8 cellular contexts compared by ENCODE assay signal in genomic region chr6:30646450-30647038, GRCh38. TPM values are rescaled to one million over a fixed set of nuclear protein-coding genes. Genes with fewer than 3 reads are reported as not detected.
DNase-seq lines count a peak whose midpoint lies in the region; ATAC-seq and TF ChIP-seq lines count a peak whose summit lies in the region.

No MANE protein-coding gene starts in this region.

- peaks cover 15% of the 10 kb centered on the region for H3K4me1 ChIP-seq in DOHH2 (ENCODE audit: control insufficient read depth, low read length)
- peaks cover 11 to 17% of the 10 kb centered on the region in 2 donors for H3K4me1 ChIP-seq in naive thymus-derived CD4-positive, alpha-beta T cell (ENCODE audit: control insufficient read depth in 2 of 2, insufficient read depth in 2 of 2, low read length in 2 of 2)

- H3K27ac Mint-ChIP-seq in naive thymus-derived CD4-positive, alpha-beta T cell, result peak overlapping the region; percentile 79 to 93 (median 91)

- CTCF ChIA-PET in naive thymus-derived CD4-positive, alpha-beta T cell (lab: Charles Lee), result no interaction called here

- H3K9me2 ChIP-seq in DOHH2 (replicated peaks; ENCODE audit: control insufficient read depth, low read length), result no peaks in the 10 kb centered on the region

- H3K27me3 ChIP-seq in DOHH2 (ENCODE audit: control insufficient read depth, low read length) (no peaks in the 10 kb centered on the region), HL-60 (ENCODE audit: insufficient read depth, poor library complexity, severe bottlenecking) (no peaks in the 10 kb centered on the region)
- no peaks in the 10 kb centered on the region for H3K27me3 ChIP-seq in naive thymus-derived CD4-positive, alpha-beta T cell (ENCODE audit: control insufficient read depth in 2 of 2, insufficient read depth in 2 of 2, low read length in 2 of 2)

- peaks cover 29% of the 10 kb centered on the region for H3K36me3 ChIP-seq in DOHH2 (ENCODE audit: control insufficient read depth, low read length)
- H3K36me3 ChIP-seq in naive thymus-derived CD4-positive, alpha-beta T cell (ENCODE audit: control insufficient read depth in 2 of 3, insufficient read depth in 3 of 3, low read length in 3 of 3), result peaks cover 0 to 25% (median 5%) of the 10 kb centered on the region in 3 experiments

- H3K4me3 Mint-ChIP-seq in naive thymus-derived CD4-positive, alpha-beta T cell, result peak overlapping the region; percentile 82 to 93 (median 88)

- TF ChIP-seq CTCF in DOHH2 (IDR thresholded peaks at IDR 0.05; ENCODE audit: low read depth, low read length, poor library complexity, severe bottlenecking), result no peak
- TF ChIP-seq CTCF in HL-60 (IDR thresholded peaks at IDR 0.05; ENCODE audit: insufficient read depth, low read length), result no peak

- ATAC-seq in naive thymus-derived CD4-positive, alpha-beta T cell, result no peak

- POLR2A ChIA-PET in naive thymus-derived CD4-positive, alpha-beta T cell (lab: Charles Lee), result interaction anchor here (0.6 to 3.8 kb wide), 8 partner anchors 9 to 103 kb away, joined by 3 to 22 read pairs (median 4); partner anchors contain the start of genes MRPS18B and PPP1R10

- no peak overlapping the region for H3K27ac ChIP-seq in DOHH2 (ENCODE audit: low read depth, low read length)
- H3K27ac ChIP-seq in HL-60 (replicated peaks), result peak overlapping the region; percentile 42
- H3K27ac ChIP-seq in epithelial cell of prostate, result peak overlapping the region; percentile 71
- peak overlapping the region; percentile 91 for H3K27ac ChIP-seq in naive thymus-derived CD4-positive, alpha-beta T cell (ENCODE audit: low read depth, low read length)
- peak overlapping the region; percentile 91 for H3K27ac ChIP-seq in temporal lobe (ENCODE audit: low read depth, low read length)

- H3K4me2 ChIP-seq in DOHH2 (ENCODE audit: low read length), result peak overlapping the region; percentile 70

- no peaks in the 10 kb centered on the region for H3F3A ChIP-seq in DOHH2 (ENCODE audit: control insufficient read depth, insufficient read depth)

- H3K4me3 ChIP-seq in DOHH2 (ENCODE audit: low read length), result peak overlapping the region; percentile 63
- peak overlapping the region; percentile 18 for H3K4me3 ChIP-seq in HL-60 (replicated peaks; ENCODE audit: insufficient read depth, low read length)
- H3K4me3 ChIP-seq in naive thymus-derived CD4-positive, alpha-beta T cell (ENCODE audit: low read length), result peak overlapping the region; percentile 8

- no peaks in the 10 kb centered on the region for H3K27me3 Mint-ChIP-seq in naive thymus-derived CD4-positive, alpha-beta T cell

- H4K20me1 ChIP-seq in DOHH2 (ENCODE audit: control insufficient read depth, insufficient read depth, low read depth, low read length), result no peaks in the 10 kb centered on the region

- intact Hi-C loops in naive thymus-derived CD4-positive, alpha-beta T cell (cut with micrococcal nuclease), result loop anchor here (1.0 to 5.0 kb wide), 9 partner anchors 20 to 511 kb away; partner anchors contain the start of genes ABCF1 (in 2 of the 2), ATAT1 (in 2 of the 2), DHX16 (in 2 of the 2) and MDC1 (in 2 of the 2)

- H3K79me2 ChIP-seq in DOHH2 (ENCODE audit: control insufficient read depth, low read length), result peaks cover 37% of the 10 kb centered on the region

- H3K4me1 Mint-ChIP-seq in naive thymus-derived CD4-positive, alpha-beta T cell, result peaks cover 24 to 39% (median 33%) of the 10 kb centered on the region in 7 donors

- peaks cover 0 to 8% (median 7%) of the 10 kb centered on the region in 5 donors for H3K36me3 Mint-ChIP-seq in naive thymus-derived CD4-positive, alpha-beta T cell

- H3K9me3 Mint-ChIP-seq in naive thymus-derived CD4-positive, alpha-beta T cell, result no peaks in the 10 kb centered on the region

- no peaks in the 10 kb centered on the region for H3K9me3 ChIP-seq in DOHH2 (ENCODE audit: control insufficient read depth, insufficient read depth, low read length)
- no peaks in the 10 kb centered on the region for H3K9me3 ChIP-seq in naive thymus-derived CD4-positive, alpha-beta T cell (ENCODE audit: control insufficient read depth in 2 of 3, low read length in 3 of 3)

- DNase-seq in HL-60 (ENCODE audit: low read depth in 1 of 2, low spot score in 1 of 2) (no peak), epithelial cell of prostate (ENCODE audit: low read depth, low spot score) (no peak), NCI-H2171 (lab: John Stamatoyannopoulos, UW) (no peak), dermis blood vessel endothelial cell (no peak)
- peak; percentile 92 for DNase-seq in activated CD4-positive, alpha-beta T cell treated with anti-CD3 and anti-CD28 coated beads, Interleukin-2, amount 50 U/mL, for 1 hour
- peak in 1 of 9 donors; percentile 93 for DNase-seq in naive thymus-derived CD4-positive, alpha-beta T cell

RNA-seq across cellular contexts. Expression of gene C6orf136, which starts 0.4 kb away (rescaled TPM):
- total RNA-seq in naive thymus-derived CD4-positive, alpha-beta T cell, result 10 to 100 TPM; 23.7 to 38.0 (median 32.1) TPM
- 10 to 100 TPM; 12.3 to 22.5 TPM for polyA plus RNA-seq in naive thymus-derived CD4-positive, alpha-beta T cell
- total RNA-seq in temporal lobe, result 11.6 TPM
- total RNA-seq in dermis blood vessel endothelial cell, result 3.5 and 9.9 TPM in 2 replicates

RNA-seq across cellular contexts. Expression of gene ATAT1, which starts 19.9 kb away (rescaled TPM):
- total RNA-seq in naive thymus-derived CD4-positive, alpha-beta T cell, result 10 to 100 TPM in 2 of 5 experiments, 1 to 10 TPM in 3; 7.0 to 12.0 (median 9.5) TPM
- 1 to 10 TPM; 1.3 to 1.9 TPM for polyA plus RNA-seq in naive thymus-derived CD4-positive, alpha-beta T cell
- total RNA-seq in temporal lobe (60.2 TPM), dermis blood vessel endothelial cell (3.4 and 3.7 TPM in 2 replicates)

RNA-seq across cellular contexts. Expression of gene DHX16, which starts 26.3 kb away (rescaled TPM):
- 10 to 100 TPM; 25.9 to 51.5 (median 46.7) TPM for total RNA-seq in naive thymus-derived CD4-positive, alpha-beta T cell
- 10 to 100 TPM; 14.9 to 38.3 TPM for polyA plus RNA-seq in naive thymus-derived CD4-positive, alpha-beta T cell
- total RNA-seq in temporal lobe, result 18.7 TPM
- 39.3 and 52.6 TPM in 2 replicates for total RNA-seq in dermis blood vessel endothelial cell

RNA-seq across cellular contexts. Expression of gene MRPS18B, which starts 28.9 kb away (rescaled TPM):
- total RNA-seq in naive thymus-derived CD4-positive, alpha-beta T cell, result 10 to 100 TPM; 20.4 to 51.2 (median 47.7) TPM
- polyA plus RNA-seq in naive thymus-derived CD4-positive, alpha-beta T cell, result 100 to 1,000 TPM; 145 to 169 TPM
- 23.6 TPM for total RNA-seq in temporal lobe
- total RNA-seq in dermis blood vessel endothelial cell, result 37.9 and 41.0 TPM in 2 replicates

RNA-seq across cellular contexts. Expression of gene PPP1R10, which starts 29.5 kb away (rescaled TPM):
- 100 to 1,000 TPM; 108 to 286 (median 146) TPM for total RNA-seq in naive thymus-derived CD4-positive, alpha-beta T cell
- polyA plus RNA-seq in naive thymus-derived CD4-positive, alpha-beta T cell, result 10 to 100 TPM; 21.6 to 23.6 TPM
- total RNA-seq in temporal lobe (17.7 TPM), dermis blood vessel endothelial cell (19.4 and 20.0 TPM in 2 replicates)

Comparison
In these comparisons a context has a peak if more than half of its experiments do, and no peak if none do; other contexts are left out.
1. H3K4me3 ChIP-seq: peak in every context shown above with its lines; median percentile 63 in DOHH2; 18 in HL-60; 8 in naive thymus-derived CD4-positive, alpha-beta T cell.